In the genomic region with DNA sequence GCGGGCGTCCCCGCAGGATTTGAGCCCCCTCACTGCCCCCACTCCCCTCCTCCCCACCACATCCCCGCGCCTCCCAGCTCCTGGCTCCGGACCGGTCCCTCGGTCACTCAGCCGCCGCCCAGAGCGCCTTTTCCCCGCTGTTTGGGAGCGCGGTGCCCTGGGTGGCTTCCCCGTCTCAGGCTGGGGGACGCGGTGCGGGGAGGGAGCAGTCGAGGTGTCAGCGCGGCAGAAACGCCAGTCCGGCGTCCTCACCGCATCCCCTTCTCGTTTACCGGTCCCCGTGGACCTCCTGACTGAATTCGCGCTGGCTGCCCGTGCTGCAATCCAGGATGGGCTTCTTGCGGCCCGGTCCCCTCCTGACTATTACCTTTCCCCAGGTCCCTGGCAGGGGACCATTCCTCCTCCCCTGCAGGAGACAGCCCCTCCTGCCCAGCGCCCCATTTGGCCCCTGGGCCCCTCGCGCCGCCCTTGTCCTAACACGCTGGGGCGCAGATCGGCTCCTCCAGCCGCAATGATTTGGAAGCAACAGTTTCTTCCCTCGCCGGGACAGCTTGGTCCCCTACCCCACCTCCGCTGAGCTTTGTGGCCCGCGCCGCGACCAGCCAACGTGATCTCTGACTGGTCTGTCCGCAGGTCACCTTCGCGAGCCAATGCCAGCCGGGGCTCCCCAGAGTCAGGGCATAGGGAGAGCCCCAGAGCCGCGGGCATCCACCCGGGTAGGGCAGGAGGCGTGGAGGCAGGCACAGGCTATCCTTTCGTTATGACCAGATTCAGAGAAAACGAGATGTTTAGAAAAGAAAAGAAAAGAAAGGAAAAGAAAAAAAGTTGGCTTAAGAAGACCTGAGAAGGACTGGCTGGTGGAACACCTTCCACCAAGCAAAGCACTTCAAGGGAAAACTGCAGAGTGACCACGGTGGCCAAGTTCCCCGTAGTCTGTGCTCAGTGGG, we compare ENCODE assay signal across 8 cellular contexts. TPM values are rescaled to one million over a fixed set of nuclear protein-coding genes. Genes with fewer than 3 reads are reported as not detected.
A peak's percentile ranks its signal among the peaks of the same experiment; 100 is the strongest.
DNase-seq lines count a peak whose midpoint lies in the region; ATAC-seq and TF ChIP-seq lines count a peak whose summit lies in the region.

No MANE protein-coding gene starts in this region.

- no peaks in the 10 kb centered on the region for H3K36me3 Mint-ChIP-seq in brain

- H3K27ac ChIP-seq in KOPT-K1 (ENCODE audit: low read depth, low read length, poor library complexity, severe bottlenecking) (peak overlapping the region; percentile 58), left lung (no peak overlapping the region), testis (no peak overlapping the region)

- peaks cover 35% of the 10 kb centered on the region for H3K4me1 Mint-ChIP-seq in brain

- TF ChIP-seq CTCF in brain (conservative IDR thresholded peaks at IDR 0.05) (no peak), left lung (IDR thresholded peaks at IDR 0.05) (no peak), testis (IDR thresholded peaks at IDR 0.05) (no peak)

- ATAC-seq in left lung (peak; percentile 5), GM19397 (IDR thresholded peaks at IDR 0.05; ENCODE audit: unreplicated experiment) (no peak)

- H3K36me3 ChIP-seq in KOPT-K1 (ENCODE audit: insufficient read depth, low read length) (no peaks in the 10 kb centered on the region), left lung (no peaks in the 10 kb centered on the region), testis (ENCODE audit: low read depth, missing control alignments) (no peaks in the 10 kb centered on the region)

- intact Hi-C loops in left lung (cut with DNase I), result no loop called here
- intact Hi-C loops in testis (cut with DNase I; ENCODE audit: low total_unique reads), result no loop called here

- H3K4me3 ChIP-seq in left lung (peak overlapping the region; percentile 61 to 81), testis (peak overlapping the region; percentile 51 to 53)

- H3K4me1 ChIP-seq in left lung (peaks cover 11 to 48% of the 10 kb centered on the region in 2 donors), testis (peaks cover 13% of the 10 kb centered on the region)

- no peaks in the 10 kb centered on the region for H3K9me3 ChIP-seq in KOPT-K1 (ENCODE audit: insufficient read depth, low read length, poor library complexity, severe bottlenecking)
- no peaks in the 10 kb centered on the region for H3K9me3 ChIP-seq in left lung
- no peaks in the 10 kb centered on the region for H3K9me3 ChIP-seq in testis

- TF ChIP-seq POLR2A in testis (IDR thresholded peaks at IDR 0.05), result no peak

- H3K27me3 ChIP-seq in left lung, result peaks cover 26 to 44% of the 10 kb centered on the region in 2 donors
- no peaks in the 10 kb centered on the region for H3K27me3 ChIP-seq in testis

- peaks cover 52% of the 10 kb centered on the region for H3K27me3 Mint-ChIP-seq in brain

- H3K9me3 Mint-ChIP-seq in brain, result peaks cover 0 to 2% (median 0%) of the 10 kb centered on the region in 5 experiments

- peak overlapping the region; percentile 83 to 93 (median 87) for H3K4me3 Mint-ChIP-seq in brain

- DNase-seq in D341Med (ENCODE audit: low spot score) (peak; percentile 48), left lung (peak; percentile 47 to 88), testis (no peak), NCI-H345 treated with DMSO at 0.1 percent for 48 hours (lab: John Stamatoyannopoulos, UW; ENCODE audit: unreplicated experiment) (no peak), NCI-H446 treated with DMSO at 0.1 percent for 48 hours (lab: John Stamatoyannopoulos, UW) (no peak)

- H3K27ac Mint-ChIP-seq in brain, result peak overlapping the region in 4 of 5 experiments; percentile 31 to 78 (median 48)

- WGBS in testis, 2 donors, result 2 to 3% methylated on average over 38 to 46 of the region's 61 CpGs

RNA-seq across cellular contexts. Expression of a gene that starts 1.2 kb away (rescaled TPM):
- polyA plus RNA-seq in brain (ENCODE audit: insufficient read depth, low read depth, low replicate concordance) (1.2 TPM), testis (ENCODE audit: insufficient read depth, low read depth, low replicate concordance) (3.7 TPM)
- total RNA-seq in left lung (1 to 10 TPM; 1.8 to 6.3 TPM), testis (1 to 10 TPM; 5.6 to 5.8 TPM)

Comparison
In these comparisons a context has a peak if more than half of its experiments do, and no peak if none do; other contexts are left out.
1. DNase-seq: peak in D341Med (single experiment) and left lung (2 of 2); none in testis (single experiment), NCI-H345 treated with DMSO at 0.1 percent for 48 hours (single experiment) and NCI-H446 treated with DMSO at 0.1 percent for 48 hours (single experiment).